In the genomic region with DNA sequence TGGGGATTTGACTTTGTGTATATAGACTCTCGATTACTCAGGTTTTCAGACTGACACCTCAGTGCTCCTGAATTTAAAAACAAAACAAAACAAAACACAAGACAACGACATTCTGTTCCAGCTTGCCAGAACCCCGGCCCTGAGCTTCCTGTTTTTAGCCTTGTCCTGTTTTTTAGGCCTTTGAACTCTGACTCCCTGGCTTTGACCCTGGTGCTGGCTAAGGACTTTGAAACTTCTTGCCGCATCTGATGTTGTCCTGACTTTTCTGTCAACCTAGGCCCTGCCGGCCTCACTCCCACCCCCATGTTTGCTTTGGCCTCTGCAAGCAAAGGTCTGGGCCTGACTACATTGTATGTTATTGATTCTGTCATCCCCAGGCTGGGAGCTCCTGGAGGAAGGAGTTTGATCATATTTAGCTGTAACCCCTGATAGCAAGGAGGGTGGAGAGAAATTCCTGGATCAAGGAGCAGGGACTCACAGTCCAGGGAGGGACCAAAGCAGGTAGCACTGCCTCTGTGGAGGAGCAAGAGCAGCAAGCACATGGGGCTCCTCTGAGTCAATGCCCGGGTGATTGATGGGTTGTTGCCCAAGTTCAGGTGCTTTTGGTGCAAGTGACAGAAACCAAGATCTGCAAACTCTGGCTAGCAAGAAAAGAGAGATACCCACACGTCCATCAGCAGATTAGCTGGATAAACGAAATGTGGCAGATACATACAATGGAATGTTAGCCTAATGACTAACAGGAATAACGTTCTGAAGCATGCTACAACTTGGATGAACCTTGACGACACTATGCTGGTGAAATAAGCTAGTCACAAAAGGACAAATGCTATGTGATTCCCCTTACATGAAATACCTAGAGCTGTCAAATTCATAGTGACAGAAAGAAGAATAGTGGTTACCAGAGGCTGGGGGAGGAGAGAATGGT, we compare ENCODE assay signal across 1 cellular context.
TF ChIP-seq lines count a peak whose summit lies in the region.

No MANE protein-coding gene starts in this region.

TF ChIP-seq in HepG2, 621 proteins besides CTCF, POLR2A, EP300 and RAD21 (continues in another document):
- TF ChIP-seq NFE2 (CRISPR knock-in tag; IDR thresholded peaks at IDR 0.05) (no peak), ZNF577 (CRISPR knock-in tag; IDR thresholded peaks at IDR 0.05; ENCODE audit: borderline replicate concordance, low read depth) (no peak), ZNF224 (CRISPR knock-in tag; IDR thresholded peaks at IDR 0.05) (no peak), IKZF4 (CRISPR knock-in tag; IDR thresholded peaks at IDR 0.05; ENCODE audit: borderline replicate concordance, low read depth, not compliant biosample characterization) (no peak), CREBL2 (CRISPR knock-in tag; IDR thresholded peaks at IDR 0.05; ENCODE audit: borderline replicate concordance) (no peak), HMG20A (CRISPR knock-in tag; IDR thresholded peaks at IDR 0.05; ENCODE audit: borderline replicate concordance) (peak; percentile 90), NKX3-1 (CRISPR knock-in tag; IDR thresholded peaks at IDR 0.05) (no peak), GATA4 (IDR thresholded peaks at IDR 0.05; ENCODE audit: borderline replicate concordance, low read depth) (peak; percentile 85; the same call in 1 of the 2 replicates), ZNF546 (CRISPR knock-in tag; conservative IDR thresholded peaks at IDR 0.05) (no peak), SIN3A (IDR thresholded peaks at IDR 0.05; ENCODE audit: borderline replicate concordance, low read depth, low read length) (peak; percentile 75; the same call in 1 of the 2 replicates), ZNF558 (CRISPR knock-in tag; IDR thresholded peaks at IDR 0.05; ENCODE audit: borderline replicate concordance) (no peak), PPARG (CRISPR knock-in tag; conservative IDR thresholded peaks at IDR 0.05) (peak; percentile 89), CBX1 (IDR thresholded peaks at IDR 0.05; ENCODE audit: low read depth) (no peak), CREM (IDR thresholded peaks at IDR 0.05) (peak; percentile 95), CREM (CRISPR knock-in tag; IDR thresholded peaks at IDR 0.05) (no peak), TBX2 (CRISPR knock-in tag; IDR thresholded peaks at IDR 0.05; ENCODE audit: borderline replicate concordance) (peak; percentile 96), ZBTB7B (CRISPR knock-in tag; IDR thresholded peaks at IDR 0.05) (peak; percentile 90), HIVEP1 (CRISPR knock-in tag; IDR thresholded peaks at IDR 0.05) (peak; percentile 98), ATF4 (CRISPR knock-in tag; IDR thresholded peaks at IDR 0.05) (peak in 1 of 2 experiments; percentile 81; a peak in 2 of 4 replicates), ZNF407 (CRISPR knock-in tag; IDR thresholded peaks at IDR 0.05; ENCODE audit: not compliant biosample characterization) (no peak), ZNF468 (CRISPR knock-in tag; IDR thresholded peaks at IDR 0.05) (no peak), ZNF543 (CRISPR knock-in tag; IDR thresholded peaks at IDR 0.05) (no peak), NCOA5 (CRISPR knock-in tag; IDR thresholded peaks at IDR 0.05) (no peak), GABPB1 (CRISPR knock-in tag; IDR thresholded peaks at IDR 0.05) (peak; percentile 63; the same call in 1 of the 2 replicates), MYC (CRISPR knock-in tag; IDR thresholded peaks at IDR 0.05; ENCODE audit: borderline replicate concordance) (peak; percentile 53; the same call in 1 of the 2 replicates), ARID2 (CRISPR knock-in tag; IDR thresholded peaks at IDR 0.05; ENCODE audit: borderline replicate concordance) (no peak)
- TF ChIP-seq, protein P1, sequence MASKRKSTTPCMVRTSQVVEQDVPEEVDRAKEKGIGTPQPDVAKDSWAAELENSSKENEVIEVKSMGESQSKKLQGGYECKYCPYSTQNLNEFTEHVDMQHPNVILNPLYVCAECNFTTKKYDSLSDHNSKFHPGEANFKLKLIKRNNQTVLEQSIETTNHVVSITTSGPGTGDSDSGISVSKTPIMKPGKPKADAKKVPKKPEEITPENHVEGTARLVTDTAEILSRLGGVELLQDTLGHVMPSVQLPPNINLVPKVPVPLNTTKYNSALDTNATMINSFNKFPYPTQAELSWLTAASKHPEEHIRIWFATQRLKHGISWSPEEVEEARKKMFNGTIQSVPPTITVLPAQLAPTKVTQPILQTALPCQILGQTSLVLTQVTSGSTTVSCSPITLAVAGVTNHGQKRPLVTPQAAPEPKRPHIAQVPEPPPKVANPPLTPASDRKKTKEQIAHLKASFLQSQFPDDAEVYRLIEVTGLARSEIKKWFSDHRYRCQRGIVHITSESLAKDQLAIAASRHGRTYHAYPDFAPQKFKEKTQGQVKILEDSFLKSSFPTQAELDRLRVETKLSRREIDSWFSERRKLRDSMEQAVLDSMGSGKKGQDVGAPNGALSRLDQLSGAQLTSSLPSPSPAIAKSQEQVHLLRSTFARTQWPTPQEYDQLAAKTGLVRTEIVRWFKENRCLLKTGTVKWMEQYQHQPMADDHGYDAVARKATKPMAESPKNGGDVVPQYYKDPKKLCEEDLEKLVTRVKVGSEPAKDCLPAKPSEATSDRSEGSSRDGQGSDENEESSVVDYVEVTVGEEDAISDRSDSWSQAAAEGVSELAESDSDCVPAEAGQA (IDR thresholded peaks at IDR 0.05; ENCODE audit: low read depth): 0 out of 2 replicates have a peak, but pooled peaks have one; percentile 41
- TF ChIP-seq, protein P1 (CRISPR knock-in tag; IDR thresholded peaks at IDR 0.05; ENCODE audit: borderline replicate concordance): no peak
- TF ChIP-seq, protein P2, sequence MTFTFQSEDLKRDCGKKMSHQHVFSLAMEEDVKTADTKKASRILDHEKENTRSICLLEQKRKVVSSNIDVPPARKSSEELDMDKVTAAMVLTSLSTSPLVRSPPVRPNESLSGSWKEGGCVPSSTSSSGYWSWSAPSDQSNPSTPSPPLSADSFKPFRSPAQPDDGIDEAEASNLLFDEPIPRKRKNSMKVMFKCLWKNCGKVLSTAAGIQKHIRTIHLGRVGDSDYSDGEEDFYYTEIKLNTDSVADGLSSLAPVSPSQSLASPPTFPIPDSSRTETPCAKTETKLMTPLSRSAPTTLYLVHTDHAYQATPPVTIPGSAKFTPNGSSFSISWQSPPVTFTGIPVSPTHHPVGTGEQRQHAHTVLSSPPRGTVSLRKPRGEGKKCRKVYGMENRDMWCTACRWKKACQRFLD (CRISPR knock-in tag; IDR thresholded peaks at IDR 0.05; ENCODE audit: borderline replicate concordance): no peak
- TF ChIP-seq, protein P3, sequence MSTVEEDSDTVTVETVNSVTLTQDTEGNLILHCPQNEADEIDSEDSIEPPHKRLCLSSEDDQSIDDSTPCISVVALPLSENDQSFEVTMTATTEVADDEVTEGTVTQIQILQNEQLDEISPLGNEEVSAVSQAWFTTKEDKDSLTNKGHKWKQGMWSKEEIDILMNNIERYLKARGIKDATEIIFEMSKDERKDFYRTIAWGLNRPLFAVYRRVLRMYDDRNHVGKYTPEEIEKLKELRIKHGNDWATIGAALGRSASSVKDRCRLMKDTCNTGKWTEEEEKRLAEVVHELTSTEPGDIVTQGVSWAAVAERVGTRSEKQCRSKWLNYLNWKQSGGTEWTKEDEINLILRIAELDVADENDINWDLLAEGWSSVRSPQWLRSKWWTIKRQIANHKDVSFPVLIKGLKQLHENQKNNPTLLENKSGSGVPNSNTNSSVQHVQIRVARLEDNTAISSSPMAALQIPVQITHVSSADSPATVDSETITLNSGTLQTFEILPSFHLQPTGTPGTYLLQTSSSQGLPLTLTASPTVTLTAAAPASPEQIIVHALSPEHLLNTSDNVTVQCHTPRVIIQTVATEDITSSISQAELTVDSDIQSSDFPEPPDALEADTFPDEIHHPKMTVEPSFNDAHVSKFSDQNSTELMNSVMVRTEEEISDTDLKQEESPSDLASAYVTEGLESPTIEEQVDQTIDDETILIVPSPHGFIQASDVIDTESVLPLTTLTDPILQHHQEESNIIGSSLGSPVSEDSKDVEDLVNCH (CRISPR knock-in tag; IDR thresholded peaks at IDR 0.05): no peak
- TF ChIP-seq, protein P4, sequence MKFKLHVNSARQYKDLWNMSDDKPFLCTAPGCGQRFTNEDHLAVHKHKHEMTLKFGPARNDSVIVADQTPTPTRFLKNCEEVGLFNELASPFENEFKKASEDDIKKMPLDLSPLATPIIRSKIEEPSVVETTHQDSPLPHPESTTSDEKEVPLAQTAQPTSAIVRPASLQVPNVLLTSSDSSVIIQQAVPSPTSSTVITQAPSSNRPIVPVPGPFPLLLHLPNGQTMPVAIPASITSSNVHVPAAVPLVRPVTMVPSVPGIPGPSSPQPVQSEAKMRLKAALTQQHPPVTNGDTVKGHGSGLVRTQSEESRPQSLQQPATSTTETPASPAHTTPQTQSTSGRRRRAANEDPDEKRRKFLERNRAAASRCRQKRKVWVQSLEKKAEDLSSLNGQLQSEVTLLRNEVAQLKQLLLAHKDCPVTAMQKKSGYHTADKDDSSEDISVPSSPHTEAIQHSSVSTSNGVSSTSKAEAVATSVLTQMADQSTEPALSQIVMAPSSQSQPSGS (CRISPR knock-in tag; IDR thresholded peaks at IDR 0.05): peak; percentile 95
